In the genomic region with DNA sequence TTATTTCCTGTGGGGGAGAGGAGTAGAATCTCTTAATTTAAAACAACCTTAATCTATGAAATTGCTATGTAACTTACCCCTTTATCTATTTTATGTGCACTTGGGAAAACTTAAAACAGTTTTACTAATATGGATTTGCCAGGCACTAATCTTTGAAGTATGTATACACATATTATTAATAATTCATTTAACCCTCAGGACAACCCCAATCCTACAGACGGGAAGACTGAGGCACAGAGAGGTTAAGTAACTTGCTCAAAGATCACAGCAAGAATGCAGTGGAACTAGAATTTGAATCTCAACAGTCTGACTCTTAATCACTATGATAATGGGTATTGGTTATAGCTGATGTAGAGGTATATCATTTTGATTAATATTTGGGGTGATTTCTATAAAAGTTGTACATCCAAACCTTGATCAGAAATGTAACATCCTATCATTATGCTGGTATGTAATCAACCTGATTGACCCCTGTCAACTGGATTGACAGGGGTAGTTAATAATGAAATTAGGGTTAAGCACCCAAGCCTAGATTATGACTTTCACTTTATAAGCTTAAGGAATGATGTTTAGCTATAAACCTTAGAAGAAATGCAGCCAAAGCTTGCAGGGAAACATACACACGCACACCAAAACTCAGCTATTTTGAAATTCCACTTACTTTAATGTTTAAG, we compare ENCODE assay signal across 8 cellular contexts. TPM values are rescaled to one million over a fixed set of nuclear protein-coding genes. Genes with fewer than 3 reads are reported as not detected.
A peak's percentile ranks its signal among the peaks of the same experiment; 100 is the strongest.
DNase-seq lines count a peak whose midpoint lies in the region; ATAC-seq, FAIRE-seq and TF ChIP-seq lines count a peak whose summit lies in the region.

No MANE protein-coding gene starts in this region.

- TF ChIP-seq POLR2A in GM12878 (IDR thresholded peaks at IDR 0.05; ENCODE audit: low read depth, low read length) (no peak), vagina (IDR thresholded peaks at IDR 0.05) (no peak)

- in situ Hi-C loops in GM12878 (cut with MboI), result no loop called here

- TF ChIP-seq EP300 in GM12878 (IDR thresholded peaks at IDR 0.05; ENCODE audit: borderline replicate concordance in 1 of 2, control insufficient read depth in 1 of 2, low read depth in 2 of 2, low read length in 2 of 2), result no peak

- H3K79me2 ChIP-seq in GM12878 (ENCODE audit: control insufficient read depth, insufficient read depth, low read length), result peaks cover 9% of the 10 kb centered on the region

- H3K27me3 ChIP-seq in left ventricle myocardium inferior (ENCODE audit: low read depth) (no peaks in the 10 kb centered on the region), GM12878 (replicated peaks in 1 of 2; ENCODE audit: control insufficient read depth in 2 of 2, insufficient read depth in 2 of 2, low read length in 1 of 2) (no peaks in the 10 kb centered on the region), vagina (no peaks in the 10 kb centered on the region)

- DNase-seq in left ventricle myocardium inferior, result no peak
- DNase-seq in left cardiac atrium, result no peak
- no peak for DNase-seq in GM12878 (ENCODE audit: low read depth, low spot score)
- DNase-seq in mucosa of descending colon, result no peak
- no peak for DNase-seq in vagina (ENCODE audit: extremely low spot score in 2 of 2)
- DNase-seq in T-helper 9 cell, result no peak
- no peak for DNase-seq in KG1 (lab: John Stamatoyannopoulos, UW)
- DNase-seq in HuH-7.5 (ENCODE audit: low spot score), result no peak

- H2AFZ ChIP-seq in GM12878 (ENCODE audit: control insufficient read depth, low read depth, low read length), result no peak overlapping the region

- H3K9ac ChIP-seq in GM12878 (ENCODE audit: control insufficient read depth, insufficient read depth, low read length), result no peak overlapping the region

- TF ChIP-seq CTCF in left ventricle myocardium inferior (IDR thresholded peaks at IDR 0.05; ENCODE audit: borderline replicate concordance) (no peak), GM12878 (IDR thresholded peaks at IDR 0.05 in 2 of 3, conservative IDR thresholded peaks at IDR 0.05 in 1 of 3; ENCODE audit: control insufficient read depth in 2 of 3, extremely low read depth in 1 of 3, insufficient read depth in 1 of 3, low read depth in 3 of 3, low read length in 3 of 3) (no peak), mucosa of descending colon (IDR thresholded peaks at IDR 0.05) (no peak), vagina (IDR thresholded peaks at IDR 0.05) (no peak)

- intact Hi-C loops in left ventricle myocardium inferior (cut with micrococcal nuclease), result loop anchor here (5.0 kb wide), 1 partner anchor 93 kb away; no protein-coding TSS in a partner anchor
- intact Hi-C loops in left cardiac atrium (cut with DNase I), result loop anchor here in 1 of 2 donors (5.0 kb wide), 1 partner anchor 93 kb away; no protein-coding TSS in a partner anchor
- intact Hi-C loops in GM12878 (cut with micrococcal nuclease; ENCODE audit: unreplicated experiment), result loop anchor here (5.0 kb wide), 1 partner anchor 393 kb away; no protein-coding TSS in a partner anchor
- intact Hi-C loops in mucosa of descending colon (cut with DNase I, micrococcal nuclease), result loop anchor here (5.0 kb wide), 2 partner anchors 88 to 93 kb away; no protein-coding TSS in a partner anchor
- intact Hi-C loops in vagina (cut with DNase I), result loop anchor here (5.0 kb wide), 2 partner anchors 78 to 93 kb away; no protein-coding TSS in a partner anchor

- peaks cover 29% of the 10 kb centered on the region for H3K4me1 ChIP-seq in left ventricle myocardium inferior
- H3K4me1 ChIP-seq in GM12878 (ENCODE audit: control insufficient read depth, insufficient read depth, low read length), result no peaks in the 10 kb centered on the region
- peaks cover 33% of the 10 kb centered on the region for H3K4me1 ChIP-seq in mucosa of descending colon (ENCODE audit: low read depth)
- peaks cover 40% of the 10 kb centered on the region for H3K4me1 ChIP-seq in vagina

- POLR2A ChIA-PET in GM12878 (lab: Charles Lee), result interaction anchor here (0.6 to 4.6 kb wide), 12 partner anchors 9 to 525 kb away, joined by 3 to 36 read pairs (median 6); no protein-coding TSS in a partner anchor

- BruUV-seq in GM12878 (replicated peaks; lab: Mats Ljungman, UMichigan), result TSS peak; percentile 47

- 91% methylated on average over 2 of the region's 2 CpGs for WGBS in GM12878 (ENCODE audit: insufficient coverage, insufficient replicate concordance, low lambda C conversion rate, missing lambda C conversion rate)

- H3K27ac ChIP-seq in left ventricle myocardium inferior (replicated peaks), result peak overlapping the region; percentile 90
- no peak overlapping the region for H3K27ac ChIP-seq in GM12878 (ENCODE audit: control insufficient read depth, insufficient read depth)
- H3K27ac ChIP-seq in vagina, result peak overlapping the region; percentile 95

- RAD21 ChIA-PET in GM12878 (lab: Charles Lee; ENCODE audit: unreplicated experiment), result interaction anchor here (0.8 to 8.2 kb wide), 13 partner anchors 12 to 431 kb away, joined by 3 to 198 read pairs (median 20); a partner anchor contains a TSS

- TF ChIP-seq RAD21 in GM12878 (IDR thresholded peaks at IDR 0.05; ENCODE audit: insufficient read depth, low read depth, low read length), result no peak

- H3K9me3 ChIP-seq in left ventricle myocardium inferior (replicated peaks), result no peaks in the 10 kb centered on the region
- H3K9me3 ChIP-seq in GM12878 (replicated peaks; ENCODE audit: control insufficient read depth, insufficient read depth, low read length), result no peaks in the 10 kb centered on the region
- H3K9me3 ChIP-seq in mucosa of descending colon, result no peaks in the 10 kb centered on the region
- no peaks in the 10 kb centered on the region for H3K9me3 ChIP-seq in vagina

- H4K20me1 ChIP-seq in GM12878 (ENCODE audit: control insufficient read depth, insufficient read depth), result no peaks in the 10 kb centered on the region; the same call in 1 of the 2 replicates

- H3K4me2 ChIP-seq in GM12878 (ENCODE audit: control insufficient read depth, insufficient read depth), result peak overlapping the region; percentile 71

- peak overlapping the region; percentile 92 for H3K4me3 ChIP-seq in left ventricle myocardium inferior
- peak overlapping the region; percentile 72 for H3K4me3 ChIP-seq in GM12878
- peak overlapping the region; percentile 73 for H3K4me3 ChIP-seq in mucosa of descending colon
- H3K4me3 ChIP-seq in vagina, result peak overlapping the region; percentile 75 to 81

- H3K36me3 ChIP-seq in left ventricle myocardium inferior, result no peaks in the 10 kb centered on the region
- H3K36me3 ChIP-seq in GM12878 (ENCODE audit: control insufficient read depth in 2 of 2, insufficient read depth in 2 of 2, low read length in 1 of 2), result no peaks in the 10 kb centered on the region
- no peaks in the 10 kb centered on the region for H3K36me3 ChIP-seq in mucosa of descending colon (ENCODE audit: low read depth)
- no peaks in the 10 kb centered on the region for H3K36me3 ChIP-seq in vagina

- SMC1A ChIA-PET in GM12878 (lab: Charles Lee; ENCODE audit: uncharacterized antibody, unreplicated experiment), result interaction anchor here (0.7 to 14.6 kb wide), 21 partner anchors 8 to 412 kb away, joined by 3 to 248 read pairs (median 5); no protein-coding TSS in a partner anchor

- ATAC-seq in left cardiac atrium (no peak), GM12878 (no peak), mucosa of descending colon (no peak)

- FAIRE-seq in GM12878 (lab: Jason Lieb, UNC), result no peak

- CTCF ChIA-PET in GM12878 (lab: Yijun Ruan, JAX), result interaction anchor here (0.8 to 13.7 kb wide), 22 partner anchors 13 to 413 kb away, joined by 3 to 335 read pairs (median 8); no protein-coding TSS in a partner anchor

RNA-seq across cellular contexts. Expression of a gene that starts 1.6 kb away (rescaled TPM):
- total RNA-seq in left ventricle myocardium inferior (5.5 TPM), left cardiac atrium (10 to 100 TPM in 1 of 2 donors, 1 to 10 TPM in 1; 9.5 to 21.8 TPM), GM12878 (2014; rRNA removed) (22.6 and 27.2 TPM in 2 replicates), GM12878 (2014; rRNA removed; fragmentation: Illumina TruSeq; extraction: Trizol) (33.3 and 34.0 TPM in 2 replicates), GM12878 (2021) (36.9 and 37.7 TPM in 2 replicates), mucosa of descending colon (100 to 1,000 TPM; 166 to 495 (median 256) TPM), vagina (44.7 TPM)
- total RNA-seq in GM12878 (2013; cell fraction: nucleolus; rRNA removed), result 126 and 148 TPM in 2 replicates
- polyA plus RNA-seq in GM12878 (2011; ENCODE audit: low read depth), result 9.7 TPM
- polyA plus RNA-seq in GM12878 (2011; rRNA removed) (23.8 and 26.0 TPM in 2 replicates), GM12878 (2014; fragmentation: Illumina TruSeq; extraction: Trizol) (26.9 and 29.6 TPM in 2 replicates), GM12878 (2014; fragmentation: Nextera tagmentation; extraction: Ambion mirVana) (1 to 10 TPM; 1.8 to 2.5 TPM), GM12878 (2014; rRNA removed) (18.0 and 24.7 TPM in 2 replicates), GM12878 (2016; fragmentation: Nextera tagmentation; extraction: Ambion mirVana) (10 to 100 TPM in 1 of 2 experiments, 1 to 10 TPM in 1; 3.2 to 18.6 TPM)
- polyA plus RNA-seq in GM12878 (2011; cell fraction: cytosol; rRNA removed), result 18.2 and 21.4 TPM in 2 replicates
- polyA plus RNA-seq in GM12878 (2011; cell fraction: nucleus; rRNA removed), result 14.4 and 15.6 TPM in 2 replicates
- polyA plus RNA-seq in GM12878 (2012), result 8.8 and 11.8 TPM in 2 replicates
- polyA minus RNA-seq in GM12878 (2011; rRNA and poly(A)+ RNA removed), result 61.2 and 77.5 TPM in 2 replicates
- polyA minus RNA-seq in GM12878 (2011; cell fraction: cytosol; rRNA and poly(A)+ RNA removed), result 16.7 and 19.9 TPM in 2 replicates
- polyA minus RNA-seq in GM12878 (2011; cell fraction: nucleus; rRNA and poly(A)+ RNA removed), result 60.8 and 82.4 TPM in 2 replicates

RNA-seq across cellular contexts. Expression of a gene that starts 52.6 kb away (rescaled TPM):
- total RNA-seq in left ventricle myocardium inferior, result 10.1 TPM
- 10 to 100 TPM; 29.8 to 36.5 TPM for total RNA-seq in left cardiac atrium
- not detected in 2 replicates for total RNA-seq in GM12878 (2013; cell fraction: nucleolus; rRNA removed)
- total RNA-seq in GM12878 (2014; rRNA removed), result not detected in 2 replicates
- total RNA-seq in GM12878 (2014; rRNA removed; fragmentation: Illumina TruSeq; extraction: Trizol), result 0.13 TPM in 1 of 2 replicates, not detected in the other
- 0.31 TPM in 1 of 2 replicates, not detected in the other for total RNA-seq in GM12878 (2021)
- not detected for polyA plus RNA-seq in GM12878 (2011; ENCODE audit: low read depth)
- 0.05 and 0.63 TPM in 2 replicates for polyA plus RNA-seq in GM12878 (2011; rRNA removed)
- polyA plus RNA-seq in GM12878 (2011; cell fraction: cytosol; rRNA removed), result 0.03 and 0.13 TPM in 2 replicates
- not detected in 2 replicates for polyA plus RNA-seq in GM12878 (2011; cell fraction: nucleus; rRNA removed)
- not detected in 2 replicates for polyA plus RNA-seq in GM12878 (2012)
- polyA plus RNA-seq in GM12878 (2014; fragmentation: Illumina TruSeq; extraction: Trizol), result 0.24 TPM in 1 of 2 replicates, not detected in the other
- under 1 TPM in 1 of 2 experiments, not detected in 1; 0.04 TPM for polyA plus RNA-seq in GM12878 (2014; fragmentation: Nextera tagmentation; extraction: Ambion mirVana)
- polyA plus RNA-seq in GM12878 (2014; rRNA removed), result 0.13 and 0.73 TPM in 2 replicates
- polyA plus RNA-seq in GM12878 (2016; fragmentation: Nextera tagmentation; extraction: Ambion mirVana), result under 1 TPM; 0.09 to 0.60 TPM
- polyA minus RNA-seq in GM12878 (2011; rRNA and poly(A)+ RNA removed), result not detected in 2 replicates
- not detected in 2 replicates for polyA minus RNA-seq in GM12878 (2011; cell fraction: cytosol; rRNA and poly(A)+ RNA removed)
- polyA minus RNA-seq in GM12878 (2011; cell fraction: nucleus; rRNA and poly(A)+ RNA removed), result not detected in 2 replicates
- 100 to 1,000 TPM in 1 of 3 donors, 10 to 100 TPM in 2; 56.4 to 175 (median 85.9) TPM for total RNA-seq in mucosa of descending colon
- 85.0 TPM for total RNA-seq in vagina
